In the genomic region with DNA sequence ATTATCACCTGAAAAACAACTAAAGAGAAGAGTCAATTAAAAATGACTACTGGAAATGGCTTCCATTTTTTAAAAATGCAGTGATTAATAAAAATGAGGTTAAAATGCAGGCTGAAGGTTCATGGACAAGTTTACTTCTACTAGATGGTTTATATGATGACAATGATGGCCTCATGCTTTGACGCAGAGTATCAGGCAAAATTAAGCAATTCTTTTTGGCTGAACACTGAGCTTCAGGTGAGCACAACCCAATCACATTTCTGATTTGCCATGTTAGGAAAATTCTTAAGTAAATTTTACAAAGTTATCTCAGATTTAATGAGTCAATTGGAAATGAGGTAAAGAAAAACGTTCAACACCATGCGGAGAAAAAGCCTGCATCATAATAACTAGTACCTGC, we compare ENCODE assay signal across 36 cellular contexts. TPM values are rescaled to one million over a fixed set of nuclear protein-coding genes. Genes with fewer than 3 reads are reported as not detected.
"Had no signal": no experiment of that assay in that cellular context is flagged by ENCODE, and none has a peak within 500 bp of the region (broad histone marks: within the 10 kb centered on the region; RNA-seq: fewer than 3 reads in every experiment).

No MANE protein-coding gene starts in this region.

- ATAC-seq: activated naive CD4-positive, alpha-beta T cell treated with anti-CD3 and anti-CD28 coated beads, Interleukin-2, amount 50 U/mL, for 72 hours; activated naive CD8-positive, alpha-beta T cell treated with anti-CD3 and anti-CD28 coated beads, Interleukin-2, amount 50 U/mL, for 24 hours; activated T-cell treated with anti-CD3 and anti-CD28 coated beads, Interleukin-2, amount 50 U/mL, for 4 hours; activated T-cell treated with anti-CD3 and anti-CD28 coated beads, Interleukin-2, amount 50 U/mL, for 72 hours; activated T-helper 17 cell treated with anti-CD3 and anti-CD28 coated beads, Interleukin-2, amount 50 U/mL, for 72 hours; body of pancreas had no signal

- H3K27me3 ChIP-seq: adrenal gland, ascending aorta, body of pancreas, brain microvascular endothelial cell, breast epithelium, cardiac muscle cell had no signal

- FAIRE-seq: astrocyte, bronchial epithelial cell had no signal

- H3K36me3 ChIP-seq: adrenal gland, ascending aorta, brain microvascular endothelial cell, breast epithelium, cardiac muscle cell had no signal

- H3K4me1 ChIP-seq: adrenal gland, ascending aorta, body of pancreas, breast epithelium had no signal

- H3K4me3 ChIP-seq: adrenal gland, ascending aorta, body of pancreas, breast epithelium, cardiac muscle cell had no signal

- H3K9me3 ChIP-seq: adrenal gland, ascending aorta, body of pancreas had no signal

- H3K27ac ChIP-seq: adrenal gland, ascending aorta, body of pancreas, brain microvascular endothelial cell, breast epithelium, cardiac muscle cell had no signal

- DNase-seq: activated effector memory CD4-positive, alpha-beta T cell treated with anti-CD3 and anti-CD28 coated beads, Interleukin-2, amount 50 U/mL, for 16 hours; activated effector memory CD4-positive, alpha-beta T cell treated with Interleukin-2 at 50 U/mL for 16 hours; activated gamma-delta T cell; activated gamma-delta T cell treated with Interleukin-2 at 50 U/mL for 16 hours; activated naive CD4-positive, alpha-beta T cell; activated naive CD4-positive, alpha-beta T cell treated with anti-CD3 and anti-CD28 coated beads for 36 hours; activated naive CD4-positive, alpha-beta T cell treated with anti-CD3 and anti-CD28 coated beads, Interleukin-2, amount 10 ng/mL, durations not matched to agents 7 days and 5 days; activated naive CD4-positive, alpha-beta T cell treated with anti-CD3 and anti-CD28 coated beads, Interleukin-2, amount 50 U/mL, for 16 hours; activated naive CD4-positive, alpha-beta T cell treated with Interleukin-2 at 50 U/mL for 16 hours; activated naive CD8-positive, alpha-beta T cell treated with anti-CD3 and anti-CD28 coated beads for 36 hours; activated naive CD8-positive, alpha-beta T cell treated with anti-CD3 and anti-CD28 coated beads, Interleukin-2, amount 10 ng/mL, durations not matched to agents 7 days and 5 days; activated naive CD8-positive, alpha-beta T cell treated with anti-CD3 and anti-CD28 coated beads, Interleukin-2, amount 50 U/mL, for 24 hours; activated T-cell treated with anti-CD3 and anti-CD28 coated beads, Interleukin-2, amount 50 U/mL, for 1 hour; activated T-cell treated with anti-CD3 and anti-CD28 coated beads, Interleukin-2, amount 50 U/mL, for 24 hours; activated T-cell treated with anti-CD3 and anti-CD28 coated beads, Interleukin-2, amount 50 U/mL, for 4 hours; activated T-cell treated with anti-CD3 and anti-CD28 coated beads, Interleukin-2, amount 50 U/mL, for 48 hours; activated T-cell treated with anti-CD3 and anti-CD28 coated beads, Interleukin-2, amount 50 U/mL, for 72 hours; adrenal gland; amniotic stem cell; amygdala; anterior cingulate cortex; aorta; body of pancreas; brain microvascular endothelial cell; central memory CD4-positive, alpha-beta T cell; cerebellar nuclear complex had no signal

RNA-seq across cellular contexts. Expression of a gene that starts 22.3 kb away (rescaled TPM):
- total RNA-seq: activated naive CD8-positive, alpha-beta T cell treated with anti-CD3 and anti-CD28 coated beads for 36 hours; activated T-helper 1 cell treated with anti-CD3 and anti-CD28 coated beads, Interleukin-12 subunit alpha, Interleukin-12 subunit beta, Interleukin-2, Interleukin-4 antibody, amounts not matched to agents 30 ng/mL and 10 ng/mL and 1 ng/mL, durations not matched to agents 14 hours and 24 hours and 36 hours; astrocyte had no signal
- polyA plus RNA-seq: cardiac muscle cell had no signal

RNA-seq across cellular contexts. Expression of a gene that starts 22.4 kb away (rescaled TPM):
- total RNA-seq: activated naive CD4-positive, alpha-beta T cell treated with anti-CD3 and anti-CD28 coated beads for 36 hours; activated naive CD4-positive, alpha-beta T cell treated with anti-CD3 and anti-CD28 coated beads, Interleukin-2, amount 50 U/mL, for 72 hours; activated naive CD8-positive, alpha-beta T cell treated with anti-CD3 and anti-CD28 coated beads for 36 hours; activated naive CD8-positive, alpha-beta T cell treated with anti-CD3 and anti-CD28 coated beads, Interleukin-2, amount 10 ng/mL, durations not matched to agents 7 days and 5 days; activated T-cell treated with anti-CD3 and anti-CD28 coated beads, Interleukin-2, amount 50 U/mL, for 4 hours; activated T-cell treated with anti-CD3 and anti-CD28 coated beads, Interleukin-2, amount 50 U/mL, for 72 hours; activated T-helper 1 cell treated with anti-CD3 and anti-CD28 coated beads, Interleukin-12 subunit alpha, Interleukin-12 subunit beta, Interleukin-2, Interleukin-4 antibody, amounts not matched to agents 30 ng/mL and 10 ng/mL and 1 ng/mL, durations not matched to agents 14 hours and 24 hours and 36 hours; activated T-helper 17 cell treated with anti-CD3 and anti-CD28 coated beads, Interleukin-2, amount 50 U/mL, for 72 hours; activated T-helper 2 cell treated with anti-CD3 and anti-CD28 coated beads, Interferon-gamma antibody, Interleukin-2, Interleukin-4, amounts not matched to agents 10 μg/mL and 5 μg/mL and 100 μg/mL, durations not matched to agents 14 hours and 24 hours and 36 hours; astrocyte; bronchial epithelial cell; cardiac muscle cell; chondrocyte had no signal
- polyA plus RNA-seq: cardiac muscle cell had no signal
